Comparison of ENCODE assay signal across 1 cellular context in genomic region chr11:62726156-62727006, GRCh38.
TF ChIP-seq lines count a peak whose summit lies in the region.

No MANE protein-coding gene starts in this region.

TF ChIP-seq in GM23338, 12 proteins besides CTCF, POLR2A, EP300 and RAD21:
- TF ChIP-seq REST (IDR thresholded peaks at IDR 0.05; ENCODE audit: unreplicated experiment) = no peak
- TF ChIP-seq JUNB (IDR thresholded peaks at IDR 0.05; ENCODE audit: unreplicated experiment) = no peak
